ENCODE assay signal across 8 cellular contexts in the genomic region with DNA sequence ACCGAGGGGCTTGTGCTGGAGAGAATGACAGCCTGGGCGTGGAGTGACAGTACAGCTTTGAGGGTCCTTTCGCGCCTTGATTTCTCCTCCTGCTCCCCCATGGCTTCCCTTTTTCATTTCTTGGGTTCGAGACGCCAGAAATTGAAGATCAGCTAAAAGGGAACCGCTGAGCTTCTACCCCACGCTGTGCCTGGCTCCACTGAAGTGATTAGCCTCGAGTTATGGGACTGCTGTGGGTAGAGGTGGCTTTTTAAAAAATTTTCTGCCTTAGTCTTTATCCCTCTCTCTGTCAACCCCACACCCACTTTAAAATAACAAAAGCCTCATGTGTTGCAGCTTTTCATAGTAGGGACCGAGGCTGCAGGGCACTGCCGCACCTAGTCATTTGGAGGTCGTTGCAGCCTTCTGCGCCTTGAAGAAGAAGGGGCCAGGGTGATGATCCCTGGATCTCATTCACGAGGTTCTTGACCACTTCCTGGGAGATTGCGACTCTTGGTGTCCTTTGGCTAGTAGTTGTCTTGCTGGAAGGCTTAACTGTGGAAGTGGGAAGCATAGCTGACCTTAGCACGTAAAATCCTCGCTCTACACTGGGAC. TPM values are rescaled to one million over a fixed set of nuclear protein-coding genes. Genes with fewer than 3 reads are reported as not detected.
DNase-seq lines count a peak whose midpoint lies in the region; ATAC-seq and TF ChIP-seq lines count a peak whose summit lies in the region.

No MANE protein-coding gene starts in this region.

- H3K27ac Mint-ChIP-seq in Calu3 (ENCODE audit: unreplicated experiment) = peak overlapping the region; percentile 98
- H3K27ac Mint-ChIP-seq in T-helper 2 cell treated with Interferon-gamma antibody and Interleukin-4, amounts not matched to agents 5 μg/mL and 100 μg/mL, for 36 hours = peak overlapping the region; percentile 99

- no peak for TF ChIP-seq POLR2A in esophagus squamous epithelium (IDR thresholded peaks at IDR 0.05)

- H3K36me3 Mint-ChIP-seq in Calu3 (ENCODE audit: insufficient read depth, unreplicated experiment) = peaks cover 27% of the 10 kb centered on the region
- peaks cover 11% of the 10 kb centered on the region for H3K36me3 Mint-ChIP-seq in T-helper 2 cell treated with Interferon-gamma antibody and Interleukin-4, amounts not matched to agents 5 μg/mL and 100 μg/mL, for 36 hours (ENCODE audit: low read depth)

- H3K79me2 ChIP-seq in neural cell (replicated peaks; ENCODE audit: insufficient read depth, low read length) = peaks cover 52% of the 10 kb centered on the region

- TSS peak; percentile 63 for BruUV-seq in Calu3 (replicated peaks; lab: Mats Ljungman, UMichigan)

- H3K4me3 ChIP-seq in HFF-Myc (replicated peaks; ENCODE audit: low read depth, low read length) = peak overlapping the region; percentile 81
- H3K4me3 ChIP-seq in esophagus squamous epithelium = peak overlapping the region; percentile 64 to 83 (median 76)
- peak overlapping the region; percentile 75 for H3K4me3 ChIP-seq in neural cell (ENCODE audit: low read length)

- peak overlapping the region; percentile 90 to 98 (median 94) for H3K27ac ChIP-seq in esophagus squamous epithelium
- H3K27ac ChIP-seq in neural cell (ENCODE audit: low read length) = peak overlapping the region; percentile 89

- peaks cover 0 to 37% (median 11%) of the 10 kb centered on the region in 3 donors for H3K4me1 ChIP-seq in esophagus squamous epithelium

- H3K27me3 Mint-ChIP-seq in Calu3 (ENCODE audit: unreplicated experiment) = no peaks in the 10 kb centered on the region
- H3K27me3 Mint-ChIP-seq in T-helper 2 cell treated with Interferon-gamma antibody and Interleukin-4, amounts not matched to agents 5 μg/mL and 100 μg/mL, for 36 hours (ENCODE audit: low read depth) = no peaks in the 10 kb centered on the region

- no peaks in the 10 kb centered on the region for H4K20me1 ChIP-seq in neural cell (ENCODE audit: insufficient read depth)

- H3K9me3 ChIP-seq in esophagus squamous epithelium (no peaks in the 10 kb centered on the region), neural cell (ENCODE audit: low read length) (no peaks in the 10 kb centered on the region)

- no peaks in the 10 kb centered on the region for H3K27me3 ChIP-seq in esophagus squamous epithelium
- no peaks in the 10 kb centered on the region for H3K27me3 ChIP-seq in neural cell (ENCODE audit: insufficient read depth, low read depth, low read length)

- H3K36me3 ChIP-seq in esophagus squamous epithelium (no peaks in the 10 kb centered on the region), neural cell (ENCODE audit: insufficient read depth, low read length) (peaks cover 5% of the 10 kb centered on the region)

- intact Hi-C loops in Calu3 (cut with micrococcal nuclease; ENCODE audit: unreplicated experiment) (no loop called here), esophagus squamous epithelium (cut with DNase I) (no loop called here)

- H2AFZ ChIP-seq in neural cell (ENCODE audit: low read depth, low read length) = peak overlapping the region; percentile 68

- no peak for TF ChIP-seq RAD21 in neural cell (conservative IDR thresholded peaks at IDR 0.05)

- H3K9me3 Mint-ChIP-seq in Calu3 (ENCODE audit: low read depth, unreplicated experiment) = no peaks in the 10 kb centered on the region
- H3K9me3 Mint-ChIP-seq in T-helper 2 cell treated with Interferon-gamma antibody and Interleukin-4, amounts not matched to agents 5 μg/mL and 100 μg/mL, for 36 hours = no peaks in the 10 kb centered on the region

- peak overlapping the region; percentile 91 for H3K9ac ChIP-seq in neural cell (ENCODE audit: low read length)

- peak overlapping the region; percentile 89 for H3K4me3 Mint-ChIP-seq in Calu3 (ENCODE audit: low read depth, unreplicated experiment)
- H3K4me3 Mint-ChIP-seq in T-helper 2 cell treated with Interferon-gamma antibody and Interleukin-4, amounts not matched to agents 5 μg/mL and 100 μg/mL, for 36 hours = peak overlapping the region; percentile 92

- H3K9me2 ChIP-seq in neural cell (ENCODE audit: insufficient read depth, low read length) = no peaks in the 10 kb centered on the region

- peaks cover 21% of the 10 kb centered on the region for H3K4me1 Mint-ChIP-seq in Calu3 (ENCODE audit: low read depth, unreplicated experiment)
- H3K4me1 Mint-ChIP-seq in T-helper 2 cell treated with Interferon-gamma antibody and Interleukin-4, amounts not matched to agents 5 μg/mL and 100 μg/mL, for 36 hours (ENCODE audit: low read depth) = peaks cover 22% of the 10 kb centered on the region

- peak overlapping the region; percentile 67 for H3K4me2 ChIP-seq in neural cell (ENCODE audit: low read length)

- DNase-seq in Calu3 (peak; percentile 9), HFF-Myc (ENCODE audit: extremely low read depth, low read depth) (no peak), esophagus squamous epithelium (lab: John Stamatoyannopoulos, UW) (no peak), middle frontal gyrus (ENCODE audit: extremely low spot score, low spot score) (no peak), amniotic stem cell (lab: John Stamatoyannopoulos, UW) (no peak)
- DNase-seq in T-helper 2 cell treated with Interferon-gamma antibody and Interleukin-4, amounts not matched to agents 5 μg/mL and 100 μg/mL, for 36 hours (ENCODE audit: low spot score) = peak; percentile 7

- TF ChIP-seq EP300 in neural cell (conservative IDR thresholded peaks at IDR 0.05; ENCODE audit: poor library complexity, severe bottlenecking) = no peak

- CTCF ChIA-PET in Calu3 (lab: Charles Lee) = interaction anchor here (0.7 to 1.9 kb wide), 5 partner anchors 19 to 439 kb away, joined by 3 to 5 read pairs (median 3); no protein-coding TSS in a partner anchor

- 1 to 2% methylated on average over 13 to 17 of the region's 17 CpGs for WGBS in esophagus squamous epithelium, 2 donors

- TF ChIP-seq CTCF in Calu3 (IDR thresholded peaks at IDR 0.05; ENCODE audit: unreplicated experiment) (no peak), HFF-Myc (IDR thresholded peaks at IDR 0.05; ENCODE audit: low read depth, low read length, missing control alignments) (no peak), esophagus squamous epithelium (IDR thresholded peaks at IDR 0.05) (no peak), neural cell (IDR thresholded peaks at IDR 0.05; ENCODE audit: poor library complexity, severe bottlenecking) (no peak)

- ATAC-seq in GM19452 (IDR thresholded peaks at IDR 0.05; ENCODE audit: unreplicated experiment) = no peak

- no peaks in the 10 kb centered on the region for H3F3A ChIP-seq in neural cell (ENCODE audit: insufficient read depth, low read length, poor library complexity, severe bottlenecking)

TF ChIP-seq in neural cell, 6 proteins besides CTCF, POLR2A, EP300 and RAD21:
- TF ChIP-seq, protein P1, sequence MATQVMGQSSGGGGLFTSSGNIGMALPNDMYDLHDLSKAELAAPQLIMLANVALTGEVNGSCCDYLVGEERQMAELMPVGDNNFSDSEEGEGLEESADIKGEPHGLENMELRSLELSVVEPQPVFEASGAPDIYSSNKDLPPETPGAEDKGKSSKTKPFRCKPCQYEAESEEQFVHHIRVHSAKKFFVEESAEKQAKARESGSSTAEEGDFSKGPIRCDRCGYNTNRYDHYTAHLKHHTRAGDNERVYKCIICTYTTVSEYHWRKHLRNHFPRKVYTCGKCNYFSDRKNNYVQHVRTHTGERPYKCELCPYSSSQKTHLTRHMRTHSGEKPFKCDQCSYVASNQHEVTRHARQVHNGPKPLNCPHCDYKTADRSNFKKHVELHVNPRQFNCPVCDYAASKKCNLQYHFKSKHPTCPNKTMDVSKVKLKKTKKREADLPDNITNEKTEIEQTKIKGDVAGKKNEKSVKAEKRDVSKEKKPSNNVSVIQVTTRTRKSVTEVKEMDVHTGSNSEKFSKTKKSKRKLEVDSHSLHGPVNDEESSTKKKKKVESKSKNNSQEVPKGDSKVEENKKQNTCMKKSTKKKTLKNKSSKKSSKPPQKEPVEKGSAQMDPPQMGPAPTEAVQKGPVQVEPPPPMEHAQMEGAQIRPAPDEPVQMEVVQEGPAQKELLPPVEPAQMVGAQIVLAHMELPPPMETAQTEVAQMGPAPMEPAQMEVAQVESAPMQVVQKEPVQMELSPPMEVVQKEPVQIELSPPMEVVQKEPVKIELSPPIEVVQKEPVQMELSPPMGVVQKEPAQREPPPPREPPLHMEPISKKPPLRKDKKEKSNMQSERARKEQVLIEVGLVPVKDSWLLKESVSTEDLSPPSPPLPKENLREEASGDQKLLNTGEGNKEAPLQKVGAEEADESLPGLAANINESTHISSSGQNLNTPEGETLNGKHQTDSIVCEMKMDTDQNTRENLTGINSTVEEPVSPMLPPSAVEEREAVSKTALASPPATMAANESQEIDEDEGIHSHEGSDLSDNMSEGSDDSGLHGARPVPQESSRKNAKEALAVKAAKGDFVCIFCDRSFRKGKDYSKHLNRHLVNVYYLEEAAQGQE (IDR thresholded peaks at IDR 0.05; ENCODE audit: borderline replicate concordance) = no peak
- peak; percentile 2 for TF ChIP-seq TAF1 (IDR thresholded peaks at IDR 0.05; ENCODE audit: low read depth)

RNA-seq across cellular contexts. Expression of a gene that starts 0.6 kb away (rescaled TPM):
- total RNA-seq in Calu3 (2022) (51.7 and 67.2 TPM in 2 replicates), esophagus squamous epithelium (10 to 100 TPM; 11.4 to 36.2 (median 21.8) TPM)
- 133 and 153 TPM in 2 replicates for polyA plus RNA-seq in neural cell
- polyA minus RNA-seq in neural cell = 174 and 220 TPM in 2 replicates

RNA-seq across cellular contexts. Expression of a gene that starts 0.8 kb away (rescaled TPM):
- total RNA-seq in Calu3 (2022) (10.3 and 12.0 TPM in 2 replicates), esophagus squamous epithelium (1 to 10 TPM; 1.5 to 6.8 (median 3.7) TPM)
- 17.5 and 23.5 TPM in 2 replicates for polyA plus RNA-seq in neural cell
- polyA minus RNA-seq in neural cell = 20.2 and 21.9 TPM in 2 replicates

Comparison
In these comparisons a context has a peak if more than half of its experiments do, and no peak if none do; other contexts are left out.
1. DNase-seq: peak in Calu3 (single experiment) and T-helper 2 cell treated with Interferon-gamma antibody and Interleukin-4, amounts not matched to agents 5 μg/mL and 100 μg/mL, for 36 hours (single experiment); none in HFF-Myc (single experiment), esophagus squamous epithelium (single experiment), middle frontal gyrus (single experiment) and amniotic stem cell (single experiment).
2. Peak in every context shown above with its lines, with median percentiles within 50 percentile points of each other: H3K4me3 ChIP-seq.